22 cellular contexts compared by ENCODE assay signal in the genomic region with DNA sequence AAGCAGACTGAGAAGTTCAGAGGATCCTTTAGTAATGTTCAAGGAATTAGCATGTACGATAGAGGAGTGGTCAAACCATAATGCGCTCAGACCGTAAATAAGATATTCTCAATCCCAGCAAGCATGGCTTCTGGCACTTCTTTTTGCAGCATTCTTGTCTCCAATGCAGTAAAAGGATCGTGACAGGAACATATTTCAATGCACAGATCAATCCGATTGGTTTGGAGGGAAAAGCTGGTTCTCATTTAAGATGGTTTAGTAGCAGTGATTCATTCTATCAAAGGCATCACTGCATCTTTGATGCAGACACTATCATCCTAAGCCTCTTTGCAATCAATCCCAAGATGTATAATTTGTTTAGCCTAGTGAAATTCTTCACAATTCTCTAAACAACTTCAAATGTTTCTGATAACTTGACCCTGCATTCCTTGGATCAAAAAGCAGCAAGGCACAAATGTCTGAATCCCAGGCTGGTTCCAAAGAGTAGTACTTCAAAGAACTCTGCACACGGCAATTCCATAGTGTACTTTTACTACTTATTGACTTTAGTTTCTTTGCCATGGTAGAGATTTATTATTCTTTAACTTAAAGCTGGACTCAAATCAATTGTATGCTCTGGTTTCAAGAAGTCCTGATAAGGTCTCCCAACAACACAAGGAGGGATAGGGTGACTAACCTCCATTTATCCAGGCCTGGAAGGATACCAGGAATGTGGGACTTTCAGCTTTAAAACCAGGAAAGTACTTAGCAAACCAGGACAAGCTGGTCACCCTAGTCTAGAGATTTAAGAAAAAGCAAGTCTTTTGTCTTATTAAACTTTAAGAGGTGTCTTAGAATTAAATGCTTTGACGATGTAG.
DNase-seq lines count a peak whose midpoint lies in the region; ATAC-seq, FAIRE-seq and TF ChIP-seq lines count a peak whose summit lies in the region.
"Had no signal": no experiment of that assay in that cellular context is flagged by ENCODE, and none has a peak within 500 bp of the region (broad histone marks: within the 10 kb centered on the region; RNA-seq: fewer than 3 reads in every experiment).

No MANE protein-coding gene starts in this region.

- H3K23ac ChIP-seq in mesenchymal stem cell (ENCODE audit: low read length in 2 of 2) = no peak overlapping the region

- no peak overlapping the region for H3K18ac ChIP-seq in mesenchymal stem cell (ENCODE audit: low read depth in 1 of 2, low read length in 2 of 2)

- no peak overlapping the region for H4K91ac ChIP-seq in mesenchymal stem cell (ENCODE audit: low read length)

- H3K14ac ChIP-seq in mesenchymal stem cell (ENCODE audit: low read length in 2 of 2) = no peak overlapping the region

- no peak for TF ChIP-seq POLR2A in HepG2 (IDR thresholded peaks at IDR 0.05; ENCODE audit: insufficient read depth in 1 of 2, low read depth in 2 of 2, low read length in 2 of 2)
- TF ChIP-seq POLR2A in right lobe of liver (IDR thresholded peaks at IDR 0.05) = no peak

- in situ Hi-C loops in HepG2 (cut with HindIII; ENCODE audit: extremely low pct_ligation_motif_present, low pct_unique_long_range_greater_than_20kb) = no loop called here

- no peak for TF ChIP-seq CTCF in HepG2 (CRISPR knock-in tag; IDR thresholded peaks at IDR 0.05)
- TF ChIP-seq CTCF in right lobe of liver (IDR thresholded peaks at IDR 0.05) = no peak
- TF ChIP-seq CTCF in brain (conservative IDR thresholded peaks at IDR 0.05) = no peak
- no peak for TF ChIP-seq CTCF in GM20000 (IDR thresholded peaks at IDR 0.05; ENCODE audit: extremely low read depth, missing control alignments)

- H2BK12ac ChIP-seq in mesenchymal stem cell (ENCODE audit: low read length in 2 of 2) = no peak overlapping the region

- ATAC-seq in HepG2 (no peak), right lobe of liver (no peak), HG03469 (IDR thresholded peaks at IDR 0.05; ENCODE audit: unreplicated experiment) (no peak)
- no peak for ATAC-seq in effector memory CD8-positive, alpha-beta T cell (replicated peaks)
- ATAC-seq: stimulated activated effector memory CD8-positive, alpha-beta T cell treated with anti-CD3 and anti-CD28 coated beads, Interleukin-12 subunit alpha, Interleukin-12 subunit beta, amount 100 ng/mL, for 72 hours had no signal

- H4K8ac ChIP-seq in mesenchymal stem cell (ENCODE audit: low read length) = peak overlapping the region; percentile 16

- H3K4me3 ChIP-seq in HepG2 (replicated peaks in 1 of 3; ENCODE audit: insufficient read depth in 1 of 3, low read depth in 2 of 3, low read length in 3 of 3) = no peak overlapping the region
- no peak overlapping the region for H3K4me3 ChIP-seq in right lobe of liver
- H3K4me3 ChIP-seq in mesenchymal stem cell (ENCODE audit: insufficient read depth in 1 of 2, low read depth in 1 of 2, low read length in 2 of 2) = no peak overlapping the region
- H3K4me3 ChIP-seq: prostate gland, tibial nerve had no signal

- H3K36me3 Mint-ChIP-seq in brain = no peaks in the 10 kb centered on the region
- H3K36me3 Mint-ChIP-seq in effector memory CD8-positive, alpha-beta T cell (ENCODE audit: insufficient read depth) = peaks cover 21% of the 10 kb centered on the region

- no peak overlapping the region for H2BK5ac ChIP-seq in mesenchymal stem cell (ENCODE audit: low read depth, low read length, poor library complexity, severe bottlenecking)

- no peak overlapping the region for H2AK5ac ChIP-seq in mesenchymal stem cell (ENCODE audit: low read length, severe bottlenecking)

- H2BK15ac ChIP-seq in mesenchymal stem cell (ENCODE audit: low read depth, poor library complexity, severe bottlenecking) = no peak overlapping the region

- no peak for FAIRE-seq in HepG2 (lab: Jason Lieb, UNC)
- FAIRE-seq: frontal cortex had no signal

- peak overlapping the region in 3 of 5 experiments; percentile 47 to 93 (median 82) for H3K27ac Mint-ChIP-seq in brain
- H3K27ac Mint-ChIP-seq in effector memory CD8-positive, alpha-beta T cell = no peak overlapping the region
- H3K27ac Mint-ChIP-seq: activated CD4-positive, alpha-beta memory T cell treated with anti-CD3 and anti-CD28 coated beads, Interleukin-2, amount 10 ng/mL, durations not matched to agents 7 days and 5 days; activated naive CD8-positive, alpha-beta T cell treated with anti-CD3 and anti-CD28 coated beads, Interleukin-2, amount 10 ng/mL, durations not matched to agents 7 days and 5 days; activated T-helper 1 cell treated with anti-CD3 and anti-CD28 coated beads, Interleukin-12 subunit alpha, Interleukin-12 subunit beta, Interleukin-2, Interleukin-4 antibody, amounts not matched to agents 30 ng/mL and 10 ng/mL and 1 ng/mL, durations not matched to agents 14 hours and 24 hours and 36 hours; CD14-positive monocyte; stimulated activated effector memory CD8-positive, alpha-beta T cell treated with anti-CD3 and anti-CD28 coated beads, Interleukin-12 subunit alpha, Interleukin-12 subunit beta, amount 100 ng/mL, for 72 hours had no signal

- H3K9me3 Mint-ChIP-seq in brain = peaks cover 0 to 2% (median 0%) of the 10 kb centered on the region in 5 experiments
- H3K9me3 Mint-ChIP-seq in effector memory CD8-positive, alpha-beta T cell = no peaks in the 10 kb centered on the region
- H3K9me3 Mint-ChIP-seq: CD14-positive monocyte; stimulated activated effector memory CD8-positive, alpha-beta T cell treated with anti-CD3 and anti-CD28 coated beads, Interleukin-12 subunit alpha, Interleukin-12 subunit beta, amount 100 ng/mL, for 72 hours had no signal

- 37% methylated on average over 7 of the region's 7 CpGs for WGBS in HepG2 (ENCODE audit: low lambda C conversion rate)
- WGBS in right lobe of liver (ENCODE audit: insufficient coverage, low coverage, low lambda C conversion rate, missing lambda C conversion rate) = 83% methylated on average over 7 of the region's 7 CpGs
- WGBS in mesenchymal stem cell = 85% methylated on average over 4 of the region's 7 CpGs

- intact Hi-C loops in HepG2 (cut with micrococcal nuclease; ENCODE audit: unreplicated experiment) = no loop called here
- intact Hi-C loops in right lobe of liver (cut with DNase I) = no loop called here

- no peaks in the 10 kb centered on the region for H4K20me1 ChIP-seq in HepG2 (ENCODE audit: insufficient read depth, low read length)

- H3K4me3 Mint-ChIP-seq in brain = no peak overlapping the region
- no peak overlapping the region for H3K4me3 Mint-ChIP-seq in effector memory CD8-positive, alpha-beta T cell
- H3K4me3 Mint-ChIP-seq: activated CD4-positive, alpha-beta memory T cell treated with anti-CD3 and anti-CD28 coated beads, Interleukin-2, amount 10 ng/mL, durations not matched to agents 7 days and 5 days; activated naive CD8-positive, alpha-beta T cell treated with anti-CD3 and anti-CD28 coated beads, Interleukin-2, amount 10 ng/mL, durations not matched to agents 7 days and 5 days; activated T-helper 1 cell treated with anti-CD3 and anti-CD28 coated beads, Interleukin-12 subunit alpha, Interleukin-12 subunit beta, Interleukin-2, Interleukin-4 antibody, amounts not matched to agents 30 ng/mL and 10 ng/mL and 1 ng/mL, durations not matched to agents 14 hours and 24 hours and 36 hours; CD14-positive monocyte; stimulated activated effector memory CD8-positive, alpha-beta T cell treated with anti-CD3 and anti-CD28 coated beads, Interleukin-12 subunit alpha, Interleukin-12 subunit beta, amount 100 ng/mL, for 72 hours had no signal

- no peaks in the 10 kb centered on the region for H3K79me1 ChIP-seq in mesenchymal stem cell (replicated peaks; ENCODE audit: low read length, poor library complexity, severe bottlenecking)

- H3K79me2 ChIP-seq in HepG2 (ENCODE audit: insufficient read depth, low read length) = no peaks in the 10 kb centered on the region

- H3K27me3 ChIP-seq in HepG2 (ENCODE audit: control insufficient read depth in 1 of 2, insufficient read depth in 2 of 2, low read length in 2 of 2) (no peaks in the 10 kb centered on the region), right lobe of liver (no peaks in the 10 kb centered on the region), mesenchymal stem cell (ENCODE audit: control insufficient read depth in 1 of 2, insufficient read depth in 1 of 2, low read length in 2 of 2) (no peaks in the 10 kb centered on the region)
- H3K27me3 ChIP-seq: tibial nerve had no signal

- no TSS peak for BruUV-seq in HepG2 (replicated peaks; lab: Mats Ljungman, UMichigan)

- no peak for TF ChIP-seq EP300 in HepG2 (IDR thresholded peaks at IDR 0.05; ENCODE audit: low read depth in 2 of 2, low read length in 2 of 2)
- TF ChIP-seq EP300 in HepG2 (CRISPR knock-in tag; IDR thresholded peaks at IDR 0.05; ENCODE audit: borderline replicate concordance) = no peak

- H3K4me2 ChIP-seq in HepG2 (ENCODE audit: low read depth, low read length) (no peak overlapping the region), mesenchymal stem cell (ENCODE audit: low read length, poor library complexity, severe bottlenecking) (no peak overlapping the region)

- no peak overlapping the region for H2AFZ ChIP-seq in HepG2 (ENCODE audit: low read length)
- no peak overlapping the region for H2AFZ ChIP-seq in mesenchymal stem cell (ENCODE audit: low read depth, low read length)

- no peaks in the 10 kb centered on the region for H3K9me3 ChIP-seq in HepG2 (ENCODE audit: low read length)
- H3K9me3 ChIP-seq in right lobe of liver = no peaks in the 10 kb centered on the region
- no peaks in the 10 kb centered on the region for H3K9me3 ChIP-seq in mesenchymal stem cell (ENCODE audit: control insufficient read depth, low read length)
- H3K9me3 ChIP-seq: prostate gland, tibial nerve had no signal

- peaks cover 25% of the 10 kb centered on the region for H3K4me1 Mint-ChIP-seq in brain
- peaks cover 7 to 8% of the 10 kb centered on the region in 2 donors for H3K4me1 Mint-ChIP-seq in effector memory CD8-positive, alpha-beta T cell (ENCODE audit: low read depth in 2 of 2)
- H3K4me1 Mint-ChIP-seq: activated CD4-positive, alpha-beta memory T cell treated with anti-CD3 and anti-CD28 coated beads, Interleukin-2, amount 10 ng/mL, durations not matched to agents 7 days and 5 days; CD14-positive monocyte had no signal

- H2BK120ac ChIP-seq in mesenchymal stem cell (ENCODE audit: low read depth, low read length) = no peak overlapping the region

- peaks cover 4% of the 10 kb centered on the region for H3K27me3 Mint-ChIP-seq in brain
- no peaks in the 10 kb centered on the region for H3K27me3 Mint-ChIP-seq in effector memory CD8-positive, alpha-beta T cell
- H3K27me3 Mint-ChIP-seq: activated CD4-positive, alpha-beta memory T cell treated with anti-CD3 and anti-CD28 coated beads, Interleukin-2, amount 10 ng/mL, durations not matched to agents 7 days and 5 days; activated naive CD8-positive, alpha-beta T cell treated with anti-CD3 and anti-CD28 coated beads, Interleukin-2, amount 10 ng/mL, durations not matched to agents 7 days and 5 days had no signal

- H3K27ac ChIP-seq in HepG2 (ENCODE audit: extremely low read length, insufficient read depth, low read length) = no peak overlapping the region
- H3K27ac ChIP-seq in right lobe of liver = no peak overlapping the region
- no peak overlapping the region for H3K27ac ChIP-seq in mesenchymal stem cell (ENCODE audit: low read length, poor library complexity, severe bottlenecking)
- H3K27ac ChIP-seq: prostate gland had no signal

- H3K36me3 ChIP-seq in HepG2 (replicated peaks in 1 of 2; ENCODE audit: control insufficient read depth in 1 of 2, insufficient read depth in 2 of 2, low read length in 2 of 2) (no peaks in the 10 kb centered on the region), right lobe of liver (no peaks in the 10 kb centered on the region), mesenchymal stem cell (ENCODE audit: control insufficient read depth in 1 of 2, insufficient read depth in 2 of 2, low read depth in 1 of 2, low read length in 2 of 2) (no peaks in the 10 kb centered on the region)
- H3K36me3 ChIP-seq: prostate gland, tibial nerve had no signal

- CTCF ChIA-PET in HepG2 (lab: Yijun Ruan, JAX; ENCODE audit: low intra/inter-chr PET ratio, low total read pairs) = no interaction called here

- POLR2A ChIA-PET in HepG2 (lab: Yijun Ruan, JAX) = no interaction called here

- TF ChIP-seq RAD21 in HepG2 (CRISPR knock-in tag; IDR thresholded peaks at IDR 0.05) = no peak

- no peak overlapping the region for H3K9ac ChIP-seq in HepG2 (ENCODE audit: insufficient read depth, low read depth, low read length)
- no peak overlapping the region for H3K9ac ChIP-seq in mesenchymal stem cell (ENCODE audit: low read length)

- no peak overlapping the region for H3K4ac ChIP-seq in mesenchymal stem cell (ENCODE audit: low read depth in 1 of 2, low read length in 2 of 2)

- 0 out of 2 replicates have a peak, but pooled peaks cover 8% of the 10 kb centered on the region for H3K4me1 ChIP-seq in HepG2 (ENCODE audit: insufficient read depth, low read length)
- no peaks in the 10 kb centered on the region for H3K4me1 ChIP-seq in right lobe of liver
- H3K4me1 ChIP-seq in mesenchymal stem cell (ENCODE audit: control insufficient read depth, insufficient read depth, low read depth, low read length) = no peaks in the 10 kb centered on the region
- H3K4me1 ChIP-seq: prostate gland had no signal

- DNase-seq in HepG2 (ENCODE audit: low spot score) = peak; percentile 5
- no peak for DNase-seq in right lobe of liver
- peak; percentile 51 for DNase-seq in mesenchymal stem cell
- no peak for DNase-seq in effector memory CD8-positive, alpha-beta T cell
- no peak for DNase-seq in NCI-H510A (lab: John Stamatoyannopoulos, UW)
- DNase-seq in GM20000 (ENCODE audit: low spot score) = no peak
- DNase-seq: 8988T; activated CD4-positive, alpha-beta memory T cell treated with anti-CD3 and anti-CD28 coated beads, Interleukin-2, amount 10 ng/mL, durations not matched to agents 7 days and 5 days; activated naive CD8-positive, alpha-beta T cell treated with anti-CD3 and anti-CD28 coated beads, Interleukin-2, amount 10 ng/mL, durations not matched to agents 7 days and 5 days; DMS153; NCI-H146; NK-92 treated with Interleukin-12 subunit alpha and Interleukin-12 subunit beta, amount 100 ng/mL, for 24 hours; stimulated activated CD4-positive, alpha-beta T cell treated with anti-CD3 and anti-CD28 coated beads, Interleukin-12 subunit alpha, Interleukin-12 subunit beta, amount 100 ng/mL, for 4 hours; T-helper 1 cell had no signal

Comparison
In these comparisons a context has a peak if more than half of its experiments do, and no peak if none do; other contexts are left out.
1. DNase-seq: peak in HepG2 (single experiment) and mesenchymal stem cell (single experiment); none in right lobe of liver (0 of 3), effector memory CD8-positive, alpha-beta T cell (0 of 3), NCI-H510A (single experiment) and GM20000 (single experiment).
2. H3K27ac Mint-ChIP-seq: peak in brain (3 of 5); none in effector memory CD8-positive, alpha-beta T cell (0 of 2).